9 cellular contexts compared by ENCODE assay signal in genomic region chr6:52407467-52407866, GRCh38. TPM values are rescaled to one million over a fixed set of nuclear protein-coding genes. Genes with fewer than 3 reads are reported as not detected.
DNase-seq lines count a peak whose midpoint lies in the region; ATAC-seq, FAIRE-seq and TF ChIP-seq lines count a peak whose summit lies in the region.
"Had no signal": no experiment of that assay in that cellular context is flagged by ENCODE, and none has a peak within 500 bp of the region (broad histone marks: within the 10 kb centered on the region; RNA-seq: fewer than 3 reads in every experiment).

No MANE protein-coding gene starts in this region.

- H3K4me3 ChIP-seq in MM.1S (ENCODE audit: low read length) (no peak overlapping the region), small intestine (ENCODE audit: low read depth in 1 of 2, low read length in 2 of 2) (no peak overlapping the region)
- H3K4me3 ChIP-seq: SJSA1 had no signal

- peaks cover 3% of the 10 kb centered on the region for H3K4me1 Mint-ChIP-seq in activated T-helper 2 cell treated with anti-CD3 and anti-CD28 coated beads, Interferon-gamma antibody, Interleukin-2, Interleukin-4, amounts not matched to agents 10 μg/mL and 5 μg/mL and 100 μg/mL, durations not matched to agents 14 hours and 24 hours and 36 hours (ENCODE audit: low read depth)

- no peaks in the 10 kb centered on the region for H3K4me1 ChIP-seq in MM.1S (ENCODE audit: low read length)
- peaks cover 0 to 10% of the 10 kb centered on the region in 2 donors for H3K4me1 ChIP-seq in small intestine (ENCODE audit: control insufficient read depth in 2 of 2, insufficient read depth in 1 of 2, low read depth in 1 of 2, low read length in 1 of 2)
- H3K4me1 ChIP-seq: SJSA1 had no signal

- no peaks in the 10 kb centered on the region for H4K20me1 ChIP-seq in MM.1S (ENCODE audit: insufficient read depth, low read length)

- TF ChIP-seq CTCF in MM.1S (IDR thresholded peaks at IDR 0.05; ENCODE audit: low read length): peak; percentile 66

- peaks cover 20% of the 10 kb centered on the region for H3K36me3 Mint-ChIP-seq in activated T-helper 2 cell treated with anti-CD3 and anti-CD28 coated beads, Interferon-gamma antibody, Interleukin-2, Interleukin-4, amounts not matched to agents 10 μg/mL and 5 μg/mL and 100 μg/mL, durations not matched to agents 14 hours and 24 hours and 36 hours (ENCODE audit: low read depth)

- no peaks in the 10 kb centered on the region for H3K9me3 ChIP-seq in MM.1S (replicated peaks; ENCODE audit: insufficient read depth, low read length)
- no peaks in the 10 kb centered on the region for H3K9me3 ChIP-seq in small intestine (ENCODE audit: control insufficient read depth, low read depth)
- H3K9me3 ChIP-seq: SJSA1 had no signal

- H3K27ac Mint-ChIP-seq in activated T-helper 2 cell treated with anti-CD3 and anti-CD28 coated beads, Interferon-gamma antibody, Interleukin-2, Interleukin-4, amounts not matched to agents 10 μg/mL and 5 μg/mL and 100 μg/mL, durations not matched to agents 14 hours and 24 hours and 36 hours: no peak overlapping the region

- H3K4me3 Mint-ChIP-seq in activated T-helper 2 cell treated with anti-CD3 and anti-CD28 coated beads, Interferon-gamma antibody, Interleukin-2, Interleukin-4, amounts not matched to agents 10 μg/mL and 5 μg/mL and 100 μg/mL, durations not matched to agents 14 hours and 24 hours and 36 hours (ENCODE audit: low read depth): no peak overlapping the region

- no peak for FAIRE-seq in small intestine (lab: Jason Lieb, UNC)

- H3K79me2 ChIP-seq in MM.1S (ENCODE audit: low read length): no peaks in the 10 kb centered on the region

- no peaks in the 10 kb centered on the region for H3K9me3 Mint-ChIP-seq in activated T-helper 2 cell treated with anti-CD3 and anti-CD28 coated beads, Interferon-gamma antibody, Interleukin-2, Interleukin-4, amounts not matched to agents 10 μg/mL and 5 μg/mL and 100 μg/mL, durations not matched to agents 14 hours and 24 hours and 36 hours

- intact Hi-C loops in activated T-helper 2 cell treated with anti-CD3 and anti-CD28 coated beads, Interferon-gamma antibody, Interleukin-2, Interleukin-4, amounts not matched to agents 10 μg/mL and 5 μg/mL and 100 μg/mL, durations not matched to agents 14 hours and 24 hours and 36 hours (cut with micrococcal nuclease): no loop called here

- H3K27ac ChIP-seq in MM.1S (ENCODE audit: low read length): no peak overlapping the region
- H3K27ac ChIP-seq in small intestine (ENCODE audit: low read depth in 1 of 2, low read length in 1 of 2): no peak overlapping the region
- H3K27ac ChIP-seq: SJSA1 had no signal

- H3K27me3 Mint-ChIP-seq in activated T-helper 2 cell treated with anti-CD3 and anti-CD28 coated beads, Interferon-gamma antibody, Interleukin-2, Interleukin-4, amounts not matched to agents 10 μg/mL and 5 μg/mL and 100 μg/mL, durations not matched to agents 14 hours and 24 hours and 36 hours (ENCODE audit: low read depth): peaks cover 2% of the 10 kb centered on the region

- ATAC-seq in GM19463 (IDR thresholded peaks at IDR 0.05; ENCODE audit: unreplicated experiment): peak; percentile 74

- H3K27me3 ChIP-seq in MM.1S (replicated peaks; ENCODE audit: insufficient read depth, low read length): no peaks in the 10 kb centered on the region
- no peaks in the 10 kb centered on the region for H3K27me3 ChIP-seq in small intestine (ENCODE audit: control insufficient read depth in 2 of 2, insufficient read depth in 2 of 2, low read length in 2 of 2)
- H3K27me3 ChIP-seq: SJSA1 had no signal

- H3K4me2 ChIP-seq in MM.1S (ENCODE audit: low read depth, low read length): no peak overlapping the region

- H2AFZ ChIP-seq in MM.1S (ENCODE audit: low read length): no peak overlapping the region

- H3K9me2 ChIP-seq in MM.1S (replicated peaks; ENCODE audit: insufficient read depth, low read length): no peaks in the 10 kb centered on the region

- DNase-seq in D341Med (ENCODE audit: low spot score): peak; percentile 55
- peak; percentile 74 for DNase-seq in MM.1S
- DNase-seq in SHP77 (lab: John Stamatoyannopoulos, UW): peak; percentile 31 to 66
- DNase-seq in fibroblast of gingiva (ENCODE audit: low read depth): peak; percentile 63
- peak; percentile 42 for DNase-seq in small intestine
- DNase-seq in activated CD4-positive, CD25-positive, alpha-beta regulatory T cell treated with anti-CD3 and anti-CD28 coated beads, Interleukin-2, amount 50 U/mL, for 72 hours: no peak
- no peak for DNase-seq in activated T-helper 2 cell treated with anti-CD3 and anti-CD28 coated beads, Interferon-gamma antibody, Interleukin-2, Interleukin-4, amounts not matched to agents 10 μg/mL and 5 μg/mL and 100 μg/mL, durations not matched to agents 14 hours and 24 hours and 36 hours (ENCODE audit: low spot score)

- no peak overlapping the region for H3K9ac ChIP-seq in MM.1S (ENCODE audit: low read length)

- no peaks in the 10 kb centered on the region for H3F3A ChIP-seq in MM.1S (ENCODE audit: insufficient read depth, low read length)

- no peaks in the 10 kb centered on the region for H3K36me3 ChIP-seq in MM.1S (replicated peaks; ENCODE audit: insufficient read depth, low read length)
- peaks cover 3 to 15% of the 10 kb centered on the region in 2 donors for H3K36me3 ChIP-seq in small intestine (ENCODE audit: control insufficient read depth in 2 of 2, insufficient read depth in 2 of 2, low read length in 2 of 2)
- H3K36me3 ChIP-seq: SJSA1 had no signal

RNA-seq across cellular contexts. Expression of gene EFHC1, which starts 12.7 kb away (rescaled TPM):
- 10 to 100 TPM; 10.4 to 23.8 (median 22.4) TPM for polyA plus RNA-seq in small intestine
- 0.67 and 1.6 TPM in 2 replicates for total RNA-seq in activated T-helper 2 cell treated with anti-CD3 and anti-CD28 coated beads, Interferon-gamma antibody, Interleukin-2, Interleukin-4, amounts not matched to agents 10 μg/mL and 5 μg/mL and 100 μg/mL, durations not matched to agents 14 hours and 24 hours and 36 hours

RNA-seq across cellular contexts. Expression of gene PAQR8, which starts 45.5 kb away (rescaled TPM):
- 10 to 100 TPM; 14.1 to 28.6 (median 28.6) TPM for polyA plus RNA-seq in small intestine
- 6.8 and 8.8 TPM in 2 replicates for total RNA-seq in activated T-helper 2 cell treated with anti-CD3 and anti-CD28 coated beads, Interferon-gamma antibody, Interleukin-2, Interleukin-4, amounts not matched to agents 10 μg/mL and 5 μg/mL and 100 μg/mL, durations not matched to agents 14 hours and 24 hours and 36 hours

Comparison
In these comparisons a context has a peak if more than half of its experiments do, and no peak if none do; other contexts are left out.
1. DNase-seq: peak in D341Med (single experiment), MM.1S (single experiment), SHP77 (2 of 2), fibroblast of gingiva (single experiment) and small intestine (single experiment); none in activated CD4-positive, CD25-positive, alpha-beta regulatory T cell treated with anti-CD3 and anti-CD28 coated beads, Interleukin-2, amount 50 U/mL, for 72 hours (single experiment) and activated T-helper 2 cell treated with anti-CD3 and anti-CD28 coated beads, Interferon-gamma antibody, Interleukin-2, Interleukin-4, amounts not matched to agents 10 μg/mL and 5 μg/mL and 100 μg/mL, durations not matched to agents 14 hours and 24 hours and 36 hours (single experiment).